Comparison of ENCODE assay signal across 2 cellular contexts in genomic region chr14:99502989-99503421, GRCh38.
TF ChIP-seq lines count a peak whose summit lies in the region.

No MANE protein-coding gene starts in this region.

TF ChIP-seq in GM23338, 12 proteins besides CTCF, POLR2A, EP300 and RAD21:
- TF ChIP-seq ZNF462 (CRISPR knock-in tag; IDR thresholded peaks at IDR 0.05) (no peak), ZNF114 (CRISPR knock-in tag; IDR thresholded peaks at IDR 0.05) (no peak), EZH2 (IDR thresholded peaks at IDR 0.05; ENCODE audit: low read depth, unreplicated experiment) (no peak), ETS1 (IDR thresholded peaks at IDR 0.05) (no peak), ZNF331 (CRISPR knock-in tag; IDR thresholded peaks at IDR 0.05; ENCODE audit: low read depth) (no peak), CREB1 (CRISPR knock-in tag; IDR thresholded peaks at IDR 0.05; ENCODE audit: low read depth) (no peak), NANOG (IDR thresholded peaks at IDR 0.05; ENCODE audit: borderline replicate concordance) (no peak), JUNB (IDR thresholded peaks at IDR 0.05; ENCODE audit: unreplicated experiment) (no peak), REST (IDR thresholded peaks at IDR 0.05; ENCODE audit: unreplicated experiment) (no peak), EZH2phosphoT487 (IDR thresholded peaks at IDR 0.05; ENCODE audit: unreplicated experiment) (no peak), POLR2AphosphoS5 (IDR thresholded peaks at IDR 0.05; ENCODE audit: low read depth) (no peak), STAT1 (IDR thresholded peaks at IDR 0.05; ENCODE audit: unreplicated experiment) (no peak)

TF ChIP-seq in H1, 55 proteins besides CTCF, POLR2A, EP300 and RAD21:
- TF ChIP-seq KDM5A (IDR thresholded peaks at IDR 0.05; ENCODE audit: low read length) (no peak), TBP (IDR thresholded peaks at IDR 0.05; ENCODE audit: low read depth, low read length) (0 out of 2 replicates have a peak, but pooled peaks have one; percentile 22), YY1 (IDR thresholded peaks at IDR 0.05; ENCODE audit: low read depth, low read length) (no peak)
TF ChIP-seq in H1: peak in this region for 1.
